ENCODE assay signal across 18 cellular contexts in genomic region chr16:51450913-51451312, GRCh38.
DNase-seq lines count a peak whose midpoint lies in the region.
"Had no signal": no experiment of that assay in that cellular context is flagged by ENCODE, and none has a peak within 500 bp of the region (broad histone marks: within the 10 kb centered on the region; RNA-seq: fewer than 3 reads in every experiment).

No MANE protein-coding gene starts in this region.

- in situ Hi-C loops in ACHN (cut with HindIII; ENCODE audit: low pct_ligation_motif_present, low pct_unique_long_range_greater_than_20kb, low sequenced_read_pairs) = no loop called here
- in situ Hi-C loops in G401 (cut with HindIII; ENCODE audit: low sequenced_read_pairs) = no loop called here

- DNase-seq in SW480 (ENCODE audit: low spot score) (peak; percentile 25), kidney tubule cell (ENCODE audit: low spot score) (peak; percentile 28), mucosa of gallbladder (ENCODE audit: low spot score) (peak; percentile 29), ACHN (no peak), NCI-H524 (lab: John Stamatoyannopoulos, UW) (no peak), G401 (ENCODE audit: low spot score) (no peak), NCI-H128 (lab: John Stamatoyannopoulos, UW; ENCODE audit: unreplicated experiment) (no peak)
- DNase-seq: AML-193, DMS 273 treated with DMSO at 0.1 percent for 48 hours, DND-41, H9, IMR-90, NCI-H1417 treated with DMSO at 0.1 percent for 48 hours, NCI-H2081, NCI-H2171 treated with DMSO at 0.1 percent for 48 hours, NCI-H446 treated with DMSO at 0.1 percent for 48 hours, NCI-H774, PC-9 had no signal

Comparison
In these comparisons a context has a peak if more than half of its experiments do, and no peak if none do; other contexts are left out.
1. DNase-seq: peak in SW480 (single experiment), kidney tubule cell (single experiment) and mucosa of gallbladder (single experiment); none in ACHN (single experiment), NCI-H524 (0 of 2), G401 (single experiment) and NCI-H128 (single experiment).